ENCODE assay signal across 16 cellular contexts in genomic region chr6:113169484-113169883, GRCh38.
DNase-seq lines count a peak whose midpoint lies in the region; ATAC-seq and TF ChIP-seq lines count a peak whose summit lies in the region.
"Had no signal": no experiment of that assay in that cellular context is flagged by ENCODE, and none has a peak within 500 bp of the region (broad histone marks: within the 10 kb centered on the region; RNA-seq: fewer than 3 reads in every experiment).

No MANE protein-coding gene starts in this region.

- no peak overlapping the region for H3K4me2 ChIP-seq in fibroblast of lung (ENCODE audit: extremely low read depth, insufficient read depth, low read length)
- H3K4me2 ChIP-seq in PC-9 = no peak overlapping the region
- H3K4me2 ChIP-seq: BLaER1 treated with 17β-estradiol and CSF1 and Interleukin-3, amounts not matched to agents 10 nM and 100 nM had no signal

- no peaks in the 10 kb centered on the region for H3K9me2 ChIP-seq in PC-9 (ENCODE audit: insufficient read depth)

- H4K20me1 ChIP-seq in fibroblast of lung (ENCODE audit: control insufficient read depth, extremely low read depth, insufficient read depth, low read length) (no peaks in the 10 kb centered on the region), PC-9 (ENCODE audit: insufficient read depth) (no peaks in the 10 kb centered on the region)
- H4K20me1 ChIP-seq: BLaER1 treated with 17β-estradiol and CSF1 and Interleukin-3, amounts not matched to agents 10 nM and 100 nM had no signal

- DNase-seq in A172 (ENCODE audit: low spot score) (peak; percentile 76), HFFc6 (peak; percentile 52), fibroblast of lung (ENCODE audit: low read depth in 2 of 2) (peak; percentile 47 to 67), PC-9 (no peak), NCI-H187 (lab: John Stamatoyannopoulos, UW) (no peak), putamen (ENCODE audit: low spot score) (no peak)
- DNase-seq in T-helper 2 cell treated with Interferon-gamma antibody and Interleukin-4, amounts not matched to agents 5 μg/mL and 100 μg/mL, for 36 hours (ENCODE audit: low spot score) = no peak
- DNase-seq: 8988T, H7, NCI-H1092, NCI-H446, NCI-H748 treated with DMSO at 0.1 percent for 48 hours, Peyer's patch, SHP77 treated with DMSO at 0.1 percent for 48 hours had no signal

- no peaks in the 10 kb centered on the region for H3F3A ChIP-seq in PC-9 (ENCODE audit: insufficient read depth, low read depth)

- peaks cover 17% of the 10 kb centered on the region for H3K4me1 Mint-ChIP-seq in HFFc6 (ENCODE audit: low read depth)
- no peaks in the 10 kb centered on the region for H3K4me1 Mint-ChIP-seq in T-helper 2 cell treated with Interferon-gamma antibody and Interleukin-4, amounts not matched to agents 5 μg/mL and 100 μg/mL, for 36 hours (ENCODE audit: low read depth)

- H3K27ac ChIP-seq in fibroblast of lung (ENCODE audit: insufficient read depth, low read length) (no peak overlapping the region), PC-9 (no peak overlapping the region)
- H3K27ac ChIP-seq: BLaER1 treated with 17β-estradiol and CSF1 and Interleukin-3, amounts not matched to agents 10 nM and 100 nM; Peyer's patch had no signal

- ATAC-seq in SK-N-SH treated with all-trans-retinoic acid at 6 μM for 48 hours = peak; percentile 70

- CTCF ChIA-PET in PC-9 (lab: Charles Lee) = no interaction called here

- H3K27ac Mint-ChIP-seq in HFFc6 = no peak overlapping the region
- no peak overlapping the region for H3K27ac Mint-ChIP-seq in T-helper 2 cell treated with Interferon-gamma antibody and Interleukin-4, amounts not matched to agents 5 μg/mL and 100 μg/mL, for 36 hours

- H3K79me2 ChIP-seq in fibroblast of lung (ENCODE audit: control insufficient read depth, insufficient read depth, low read length) (no peaks in the 10 kb centered on the region), PC-9 (ENCODE audit: low read depth) (no peaks in the 10 kb centered on the region)

- no peak overlapping the region for H2AFZ ChIP-seq in fibroblast of lung (ENCODE audit: low read length)
- H2AFZ ChIP-seq in PC-9 = no peak overlapping the region

- POLR2A ChIA-PET in PC-9 (lab: Charles Lee; ENCODE audit: unreplicated experiment) = no interaction called here

- H3K9ac ChIP-seq in fibroblast of lung (ENCODE audit: insufficient read depth, low read length) = no peak overlapping the region
- H3K9ac ChIP-seq: BLaER1 treated with 17β-estradiol and CSF1 and Interleukin-3, amounts not matched to agents 10 nM and 100 nM had no signal

- no peaks in the 10 kb centered on the region for H3K4me1 ChIP-seq in fibroblast of lung (ENCODE audit: control insufficient read depth, extremely low read depth, insufficient read depth, low read length)
- H3K4me1 ChIP-seq in PC-9 (replicated peaks; ENCODE audit: insufficient read depth) = no peaks in the 10 kb centered on the region
- H3K4me1 ChIP-seq: BLaER1 treated with 17β-estradiol and CSF1 and Interleukin-3, amounts not matched to agents 10 nM and 100 nM; Peyer's patch had no signal

- no peaks in the 10 kb centered on the region; the same call in 1 of the 2 replicates for H3K27me3 Mint-ChIP-seq in HFFc6 (ENCODE audit: insufficient read depth)
- H3K27me3 Mint-ChIP-seq in T-helper 2 cell treated with Interferon-gamma antibody and Interleukin-4, amounts not matched to agents 5 μg/mL and 100 μg/mL, for 36 hours (ENCODE audit: low read depth) = no peaks in the 10 kb centered on the region

- TF ChIP-seq CTCF in HFFc6 (IDR thresholded peaks at IDR 0.05) (no peak), fibroblast of lung (conservative IDR thresholded peaks at IDR 0.05 in 1 of 2, IDR thresholded peaks at IDR 0.05 in 1 of 2; ENCODE audit: low read depth in 1 of 2, low read length in 2 of 2) (no peak), PC-9 (conservative IDR thresholded peaks at IDR 0.05) (no peak)

- H3K9me3 ChIP-seq in fibroblast of lung (ENCODE audit: control insufficient read depth, insufficient read depth, low read depth, low read length) = no peaks in the 10 kb centered on the region
- peaks cover 17% of the 10 kb centered on the region; the same call in 1 of the 2 replicates for H3K9me3 ChIP-seq in PC-9 (ENCODE audit: insufficient read depth, low read depth)
- H3K9me3 ChIP-seq: Peyer's patch had no signal

- peaks cover 6% of the 10 kb centered on the region for H3K36me3 Mint-ChIP-seq in HFFc6 (ENCODE audit: low read depth)
- no peaks in the 10 kb centered on the region for H3K36me3 Mint-ChIP-seq in T-helper 2 cell treated with Interferon-gamma antibody and Interleukin-4, amounts not matched to agents 5 μg/mL and 100 μg/mL, for 36 hours (ENCODE audit: low read depth)

- no peak overlapping the region for H3K4me3 Mint-ChIP-seq in HFFc6
- no peak overlapping the region for H3K4me3 Mint-ChIP-seq in T-helper 2 cell treated with Interferon-gamma antibody and Interleukin-4, amounts not matched to agents 5 μg/mL and 100 μg/mL, for 36 hours

- H3K4me3 ChIP-seq in fibroblast of lung (replicated peaks in 1 of 4; ENCODE audit: control extremely low read depth in 1 of 4, insufficient read depth in 1 of 4, low read depth in 3 of 4, low read length in 4 of 4) (no peak overlapping the region), PC-9 (no peak overlapping the region)
- H3K4me3 ChIP-seq: BLaER1 treated with 17β-estradiol and CSF1 and Interleukin-3, amounts not matched to agents 10 nM and 100 nM; Peyer's patch had no signal

- BruUV-seq in PC-9 (replicated peaks; lab: Mats Ljungman, UMichigan) = no TSS peak

- H3K9me3 Mint-ChIP-seq in HFFc6 = peaks cover 4% of the 10 kb centered on the region
- peaks cover 3% of the 10 kb centered on the region for H3K9me3 Mint-ChIP-seq in T-helper 2 cell treated with Interferon-gamma antibody and Interleukin-4, amounts not matched to agents 5 μg/mL and 100 μg/mL, for 36 hours

- H3K27me3 ChIP-seq in fibroblast of lung (ENCODE audit: control insufficient read depth, insufficient read depth, low read length) (no peaks in the 10 kb centered on the region), PC-9 (ENCODE audit: insufficient read depth, low read depth) (no peaks in the 10 kb centered on the region)
- H3K27me3 ChIP-seq: BLaER1 treated with 17β-estradiol and CSF1 and Interleukin-3, amounts not matched to agents 10 nM and 100 nM; Peyer's patch had no signal

- H3K36me3 ChIP-seq in fibroblast of lung (ENCODE audit: control insufficient read depth, insufficient read depth, low read length) (no peaks in the 10 kb centered on the region), PC-9 (ENCODE audit: low read depth) (no peaks in the 10 kb centered on the region)
- H3K36me3 ChIP-seq: BLaER1 treated with 17β-estradiol and CSF1 and Interleukin-3, amounts not matched to agents 10 nM and 100 nM; Peyer's patch had no signal

- intact Hi-C loops in PC-9 (cut with micrococcal nuclease; ENCODE audit: unreplicated experiment) = no loop called here

TF ChIP-seq in SK-N-SH treated with all-trans-retinoic acid at 6 μM for 48 hours, 23 proteins besides CTCF, POLR2A, EP300 and RAD21:
- TF ChIP-seq ZFP3 (CRISPR knock-in tag; IDR thresholded peaks at IDR 0.05) (no peak), CREB5 (CRISPR knock-in tag; IDR thresholded peaks at IDR 0.05; ENCODE audit: low read depth) (no peak), POU6F1 (CRISPR knock-in tag; IDR thresholded peaks at IDR 0.05; ENCODE audit: borderline replicate concordance, low read depth) (no peak), ISL1 (CRISPR knock-in tag; IDR thresholded peaks at IDR 0.05) (peak; percentile 33; the same call in 1 of the 2 replicates)

Comparison
In these comparisons a context has a peak if more than half of its experiments do, and no peak if none do; other contexts are left out.
1. DNase-seq: peak in A172 (single experiment), HFFc6 (single experiment) and fibroblast of lung (2 of 2); none in PC-9 (0 of 2), NCI-H187 (0 of 2), T-helper 2 cell treated with Interferon-gamma antibody and Interleukin-4, amounts not matched to agents 5 μg/mL and 100 μg/mL, for 36 hours (single experiment) and putamen (single experiment).